Comparison of ENCODE assay signal across 10 cellular contexts in the genomic region with DNA sequence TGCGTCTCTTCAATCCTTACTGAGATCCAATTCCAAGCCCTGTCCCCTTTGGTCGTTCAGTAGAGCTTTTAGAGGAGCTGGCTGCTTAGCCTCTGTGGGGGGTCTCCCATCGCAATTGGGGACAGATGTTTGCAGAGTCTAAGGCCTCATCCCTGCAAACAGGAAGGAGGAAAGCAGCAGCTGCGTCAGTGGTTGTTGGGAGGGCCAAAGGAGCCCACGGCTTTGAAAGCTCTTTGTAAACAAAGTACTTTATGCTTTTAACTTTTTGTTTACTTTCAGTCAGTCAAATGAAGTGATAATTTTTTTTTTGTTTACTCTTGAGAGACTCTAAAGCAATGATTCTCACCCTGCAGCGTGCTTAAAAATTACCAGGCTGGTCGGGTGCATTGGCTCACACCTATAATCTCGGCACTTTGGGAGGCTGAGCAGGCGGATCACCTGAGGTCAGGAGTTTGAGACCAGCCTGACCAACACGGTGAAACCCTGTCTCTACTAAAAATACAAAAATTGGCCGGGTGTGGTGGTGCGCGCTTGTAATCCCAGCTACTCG. TPM values are rescaled to one million over a fixed set of nuclear protein-coding genes. Genes with fewer than 3 reads are reported as not detected.
DNase-seq lines count a peak whose midpoint lies in the region; ATAC-seq, FAIRE-seq and TF ChIP-seq lines count a peak whose summit lies in the region.
"Had no signal": no experiment of that assay in that cellular context is flagged by ENCODE, and none has a peak within 500 bp of the region (broad histone marks: within the 10 kb centered on the region; RNA-seq: fewer than 3 reads in every experiment).

No MANE protein-coding gene starts in this region.

- CTCF ChIA-PET in HepG2 (lab: Yijun Ruan, JAX; ENCODE audit: low intra/inter-chr PET ratio, low total read pairs) = interaction anchor here (1.0 to 5.8 kb wide), 6 partner anchors 100 to 451 kb away, joined by 3 to 193 read pairs (median 7); no protein-coding TSS in a partner anchor

- WGBS in HepG2 (ENCODE audit: low lambda C conversion rate) = 34% methylated on average over 14 of the region's 14 CpGs

- in situ Hi-C loops in HepG2 (cut with HindIII; ENCODE audit: extremely low pct_ligation_motif_present, low pct_unique_long_range_greater_than_20kb) = loop anchor here (5.0 to 10.0 kb wide), 2 partner anchors 106 to 448 kb away; a partner anchor contains a TSS

- BruUV-seq in HepG2 (replicated peaks; lab: Mats Ljungman, UMichigan) = no TSS peak

- no peak for TF ChIP-seq RAD21 in HepG2 (CRISPR knock-in tag; IDR thresholded peaks at IDR 0.05)

- peak in 1 of 2 experiments; percentile 64; a peak in 2 of 4 replicates for TF ChIP-seq EP300 in HepG2 (IDR thresholded peaks at IDR 0.05; ENCODE audit: low read depth in 2 of 2, low read length in 2 of 2)
- no peak; the same call in 1 of the 2 replicates for TF ChIP-seq EP300 in HepG2 (CRISPR knock-in tag; IDR thresholded peaks at IDR 0.05; ENCODE audit: borderline replicate concordance)

- POLR2A ChIA-PET in HepG2 (lab: Yijun Ruan, JAX) = interaction anchor here (1.0 to 3.6 kb wide), 11 partner anchors 41 to 118 kb away, joined by 3 to 30 read pairs (median 9); a partner anchor contains a TSS

- H3K27me3 ChIP-seq in right atrium auricular region = no peaks in the 10 kb centered on the region
- H3K27me3 ChIP-seq in SJCRH30 = no peaks in the 10 kb centered on the region
- no peaks in the 10 kb centered on the region for H3K27me3 ChIP-seq in HepG2 (ENCODE audit: control insufficient read depth in 1 of 2, insufficient read depth in 2 of 2, low read length in 2 of 2)

- H3K79me2 ChIP-seq in HepG2 (ENCODE audit: insufficient read depth, low read length) = no peaks in the 10 kb centered on the region

- TF ChIP-seq POLR2A in HepG2 (IDR thresholded peaks at IDR 0.05; ENCODE audit: insufficient read depth in 1 of 2, low read depth in 2 of 2, low read length in 2 of 2) = no peak

- peaks cover 0 to 11% of the 10 kb centered on the region in 2 donors for H3K4me1 ChIP-seq in right atrium auricular region
- peaks cover 15% of the 10 kb centered on the region for H3K4me1 ChIP-seq in SJCRH30
- peaks cover 22% of the 10 kb centered on the region for H3K4me1 ChIP-seq in HepG2 (ENCODE audit: insufficient read depth, low read length)

- H3K9me3 Mint-ChIP-seq in activated T-helper 1 cell treated with anti-CD3 and anti-CD28 coated beads, Interleukin-12 subunit alpha, Interleukin-12 subunit beta, Interleukin-2, Interleukin-4 antibody, amounts not matched to agents 30 ng/mL and 10 ng/mL and 1 ng/mL, durations not matched to agents 14 hours and 24 hours and 36 hours = no peaks in the 10 kb centered on the region
- H3K9me3 Mint-ChIP-seq: activated CD4-positive, alpha-beta T cell treated with anti-CD3 and anti-CD28 coated beads, Interleukin-2, amount 10 ng/mL, durations not matched to agents 7 days and 5 days had no signal

- H3K36me3 ChIP-seq in right atrium auricular region (no peaks in the 10 kb centered on the region), SJCRH30 (no peaks in the 10 kb centered on the region), HepG2 (replicated peaks in 1 of 2; ENCODE audit: control insufficient read depth in 1 of 2, insufficient read depth in 2 of 2, low read length in 2 of 2) (peaks cover 51 to 82% of the 10 kb centered on the region in 2 experiments)

- DNase-seq in Right ventricle myocardium superior = no peak
- no peak for DNase-seq in right atrium auricular region (ENCODE audit: low spot score)
- peak; percentile 92 to 94 for DNase-seq in SJCRH30
- peak; percentile 64 for DNase-seq in HepG2 (ENCODE audit: low spot score)
- no peak for DNase-seq in amniotic stem cell (lab: John Stamatoyannopoulos, UW)
- DNase-seq in activated T-helper 1 cell treated with anti-CD3 and anti-CD28 coated beads, Interleukin-12 subunit alpha, Interleukin-12 subunit beta, Interleukin-2, Interleukin-4 antibody, amounts not matched to agents 30 ng/mL and 10 ng/mL and 1 ng/mL, durations not matched to agents 14 hours and 24 hours and 36 hours (ENCODE audit: low spot score) = no peak
- no peak for DNase-seq in AG08395 (ENCODE audit: low spot score)

- ATAC-seq in Right ventricle myocardium superior (ENCODE audit: poor library complexity) (peak; percentile 31), HepG2 (peak; percentile 40), HG02981 (IDR thresholded peaks at IDR 0.05; ENCODE audit: unreplicated experiment) (no peak)

- no peak overlapping the region for H3K4me3 Mint-ChIP-seq in activated T-helper 1 cell treated with anti-CD3 and anti-CD28 coated beads, Interleukin-12 subunit alpha, Interleukin-12 subunit beta, Interleukin-2, Interleukin-4 antibody, amounts not matched to agents 30 ng/mL and 10 ng/mL and 1 ng/mL, durations not matched to agents 14 hours and 24 hours and 36 hours
- H3K4me3 Mint-ChIP-seq: activated CD4-positive, alpha-beta T cell treated with anti-CD3 and anti-CD28 coated beads, Interleukin-2, amount 10 ng/mL, durations not matched to agents 7 days and 5 days; B cell had no signal

- no peak overlapping the region for H3K27ac Mint-ChIP-seq in activated T-helper 1 cell treated with anti-CD3 and anti-CD28 coated beads, Interleukin-12 subunit alpha, Interleukin-12 subunit beta, Interleukin-2, Interleukin-4 antibody, amounts not matched to agents 30 ng/mL and 10 ng/mL and 1 ng/mL, durations not matched to agents 14 hours and 24 hours and 36 hours
- H3K27ac Mint-ChIP-seq: activated CD4-positive, alpha-beta T cell treated with anti-CD3 and anti-CD28 coated beads, Interleukin-2, amount 10 ng/mL, durations not matched to agents 7 days and 5 days; B cell had no signal

- H3K27me3 Mint-ChIP-seq in activated T-helper 1 cell treated with anti-CD3 and anti-CD28 coated beads, Interleukin-12 subunit alpha, Interleukin-12 subunit beta, Interleukin-2, Interleukin-4 antibody, amounts not matched to agents 30 ng/mL and 10 ng/mL and 1 ng/mL, durations not matched to agents 14 hours and 24 hours and 36 hours (ENCODE audit: insufficient read depth) = peaks cover 11% of the 10 kb centered on the region
- H3K27me3 Mint-ChIP-seq: activated CD4-positive, alpha-beta T cell treated with anti-CD3 and anti-CD28 coated beads, Interleukin-2, amount 10 ng/mL, durations not matched to agents 7 days and 5 days had no signal

- TF ChIP-seq CTCF in right atrium auricular region (IDR thresholded peaks at IDR 0.05) (no peak), HepG2 (CRISPR knock-in tag; IDR thresholded peaks at IDR 0.05) (no peak)

- no peak for FAIRE-seq in HepG2 (lab: Jason Lieb, UNC)

- peaks cover 10% of the 10 kb centered on the region for H3K4me1 Mint-ChIP-seq in activated T-helper 1 cell treated with anti-CD3 and anti-CD28 coated beads, Interleukin-12 subunit alpha, Interleukin-12 subunit beta, Interleukin-2, Interleukin-4 antibody, amounts not matched to agents 30 ng/mL and 10 ng/mL and 1 ng/mL, durations not matched to agents 14 hours and 24 hours and 36 hours (ENCODE audit: low read depth)
- H3K4me1 Mint-ChIP-seq: B cell had no signal

- no peak overlapping the region for H2AFZ ChIP-seq in HepG2 (ENCODE audit: low read length)

- H3K4me3 ChIP-seq in right atrium auricular region (no peak overlapping the region), SJCRH30 (no peak overlapping the region), HepG2 (replicated peaks in 1 of 3; ENCODE audit: insufficient read depth in 1 of 3, low read depth in 2 of 3, low read length in 3 of 3) (no peak overlapping the region)

- no peak overlapping the region for H3K9ac ChIP-seq in HepG2 (ENCODE audit: insufficient read depth, low read depth, low read length)

- H4K20me1 ChIP-seq in HepG2 (ENCODE audit: insufficient read depth, low read length) = peaks cover 10% of the 10 kb centered on the region; the same call in 1 of the 2 replicates

- peak overlapping the region; percentile 20 for H3K4me2 ChIP-seq in HepG2 (ENCODE audit: low read depth, low read length)

- H3K36me3 Mint-ChIP-seq in activated T-helper 1 cell treated with anti-CD3 and anti-CD28 coated beads, Interleukin-12 subunit alpha, Interleukin-12 subunit beta, Interleukin-2, Interleukin-4 antibody, amounts not matched to agents 30 ng/mL and 10 ng/mL and 1 ng/mL, durations not matched to agents 14 hours and 24 hours and 36 hours (ENCODE audit: low read depth) = no peaks in the 10 kb centered on the region

- H3K27ac ChIP-seq in right atrium auricular region (peak overlapping the region in 1 of 2 donors; percentile 32), SJCRH30 (peak overlapping the region; percentile 48), HepG2 (ENCODE audit: extremely low read length, insufficient read depth, low read length) (peak overlapping the region; percentile 36)

- intact Hi-C loops in Right ventricle myocardium superior (cut with DNase I) = loop anchor here (2.0 kb wide), 1 partner anchor 102 kb away; no protein-coding TSS in a partner anchor
- intact Hi-C loops in HepG2 (cut with micrococcal nuclease; ENCODE audit: unreplicated experiment) = loop anchor here (2.0 to 10.0 kb wide), 3 partner anchors 42 to 451 kb away; a partner anchor contains a TSS
- intact Hi-C loops in activated T-helper 1 cell treated with anti-CD3 and anti-CD28 coated beads, Interleukin-12 subunit alpha, Interleukin-12 subunit beta, Interleukin-2, Interleukin-4 antibody, amounts not matched to agents 30 ng/mL and 10 ng/mL and 1 ng/mL, durations not matched to agents 14 hours and 24 hours and 36 hours (cut with micrococcal nuclease) = loop anchor here (5.0 kb wide), 2 partner anchors 346 to 771 kb away; a partner anchor contains a TSS

- H3K9me3 ChIP-seq in right atrium auricular region = no peaks in the 10 kb centered on the region
- H3K9me3 ChIP-seq in SJCRH30 (replicated peaks) = no peaks in the 10 kb centered on the region
- no peaks in the 10 kb centered on the region for H3K9me3 ChIP-seq in HepG2 (ENCODE audit: low read length)

RNA-seq across cellular contexts. Expression of a gene that starts 49.4 kb away (rescaled TPM):
- total RNA-seq in Right ventricle myocardium superior (9.0 TPM), right atrium auricular region (1 to 10 TPM; 3.1 to 7.6 TPM), HepG2 (2016; rRNA removed; fragmentation: Illumina TruSeq; extraction: Trizol) (61.2 and 64.2 TPM in 2 replicates)
- total RNA-seq in SJCRH30 (2014; rRNA removed; shearing (Covaris generic)) = 0.12 and 0.38 TPM in 2 replicates
- 22.9 and 28.7 TPM in 2 replicates for total RNA-seq in HepG2 (2016; cell fraction: cytosol; rRNA removed; fragmentation: Illumina TruSeq; extraction: Trizol; ENCODE audit: low read depth)
- 62.9 and 63.8 TPM in 2 replicates for total RNA-seq in HepG2 (2016; cell fraction: insoluble cytoplasmic fraction; rRNA removed; fragmentation: Illumina TruSeq; extraction: Trizol)
- total RNA-seq in HepG2 (2016; cell fraction: membrane; rRNA removed; fragmentation: Illumina TruSeq; extraction: Trizol) = 43.0 and 57.1 TPM in 2 replicates
- total RNA-seq in HepG2 (2016; cell fraction: nucleus; rRNA removed; fragmentation: Illumina TruSeq; extraction: Trizol) = 118 and 132 TPM in 2 replicates
- 26.8 and 31.3 TPM in 2 replicates for polyA plus RNA-seq in HepG2 (2011; rRNA removed)
- 20.4 and 21.0 TPM in 2 replicates for polyA plus RNA-seq in HepG2 (2011; cell fraction: cytosol; rRNA removed)
- polyA plus RNA-seq in HepG2 (2011; cell fraction: nucleus; rRNA removed) = 110 and 130 TPM in 2 replicates
- 47.0 and 84.0 TPM in 2 replicates for polyA plus RNA-seq in HepG2 (2012)
- polyA plus RNA-seq in HepG2 (2016; cell fraction: cytosol; fragmentation: Illumina TruSeq; extraction: Trizol; ENCODE audit: low read depth) = 10.7 and 14.3 TPM in 2 replicates
- polyA plus RNA-seq in HepG2 (2016; cell fraction: insoluble cytoplasmic fraction; fragmentation: Illumina TruSeq; extraction: Trizol; ENCODE audit: low read depth) = 38.8 and 51.0 TPM in 2 replicates
- polyA plus RNA-seq in HepG2 (2016; cell fraction: membrane; fragmentation: Illumina TruSeq; extraction: Trizol; ENCODE audit: low read depth) = 17.8 and 18.3 TPM in 2 replicates
- 158 and 174 TPM in 2 replicates for polyA plus RNA-seq in HepG2 (2016; cell fraction: nucleus; fragmentation: Illumina TruSeq; extraction: Trizol; ENCODE audit: insufficient read depth, low read depth)
- polyA minus RNA-seq in HepG2 (2011; rRNA and poly(A)+ RNA removed; ENCODE audit: low replicate concordance) = 1.5 and 97.9 TPM in 2 replicates
- 60.3 and 64.2 TPM in 2 replicates for polyA minus RNA-seq in HepG2 (2011; cell fraction: cytosol; rRNA and poly(A)+ RNA removed)
- polyA minus RNA-seq in HepG2 (2011; cell fraction: nucleus; rRNA and poly(A)+ RNA removed) = 142 and 160 TPM in 2 replicates
- 0.10 and 0.41 TPM in 2 replicates for total RNA-seq in activated T-helper 1 cell treated with anti-CD3 and anti-CD28 coated beads, Interleukin-12 subunit alpha, Interleukin-12 subunit beta, Interleukin-2, Interleukin-4 antibody, amounts not matched to agents 30 ng/mL and 10 ng/mL and 1 ng/mL, durations not matched to agents 14 hours and 24 hours and 36 hours

Comparison
In these comparisons a context has a peak if more than half of its experiments do, and no peak if none do; other contexts are left out.
1. DNase-seq: peak in SJCRH30 (2 of 2) and HepG2 (single experiment); none in Right ventricle myocardium superior (single experiment), right atrium auricular region (single experiment), amniotic stem cell (single experiment), activated T-helper 1 cell treated with anti-CD3 and anti-CD28 coated beads, Interleukin-12 subunit alpha, Interleukin-12 subunit beta, Interleukin-2, Interleukin-4 antibody, amounts not matched to agents 30 ng/mL and 10 ng/mL and 1 ng/mL, durations not matched to agents 14 hours and 24 hours and 36 hours (single experiment) and AG08395 (single experiment).